8 cellular contexts compared by ENCODE assay signal in the genomic region with DNA sequence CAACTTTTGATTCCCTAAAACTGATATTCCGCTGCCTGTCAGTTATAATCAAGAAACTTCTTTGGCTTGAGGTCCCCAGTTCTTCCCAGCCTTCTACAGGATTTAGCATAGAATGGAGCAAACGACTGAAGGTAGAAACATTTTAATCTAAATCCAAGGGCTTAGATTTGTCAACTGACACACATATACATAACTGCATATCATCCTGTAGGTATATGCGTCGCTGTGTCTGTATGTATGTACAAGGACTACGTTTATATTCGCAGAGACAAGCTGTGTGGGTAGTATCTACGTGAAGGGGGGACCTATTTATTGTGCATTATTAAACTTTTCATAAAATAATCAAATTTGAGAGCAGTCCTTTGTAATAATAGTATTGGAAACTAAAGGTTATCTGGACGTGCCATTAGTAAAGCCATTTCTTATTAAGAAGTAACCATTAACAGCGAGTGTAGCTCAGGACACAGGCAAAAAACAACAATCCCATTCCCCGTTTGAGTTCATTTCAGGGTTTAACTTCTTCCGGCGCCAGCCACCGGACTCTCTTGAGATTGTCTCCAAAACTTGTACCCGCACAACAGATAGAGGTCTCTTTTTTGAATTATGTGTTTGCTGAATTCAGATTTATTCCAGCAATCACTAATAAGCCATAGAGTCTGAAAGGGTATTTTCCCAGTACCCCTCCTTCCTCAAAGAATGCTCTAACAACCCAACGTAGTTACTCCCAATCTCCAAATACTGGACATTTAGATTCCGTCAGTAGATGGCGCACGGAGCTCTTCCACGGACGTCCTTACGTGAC. TPM values are rescaled to one million over a fixed set of nuclear protein-coding genes. Genes with fewer than 3 reads are reported as not detected.
A peak's percentile ranks its signal among the peaks of the same experiment; 100 is the strongest.
DNase-seq lines count a peak whose midpoint lies in the region; ATAC-seq and TF ChIP-seq lines count a peak whose summit lies in the region.

No MANE protein-coding gene starts in this region.

- no peak overlapping the region for H3K4ac ChIP-seq in H9 (ENCODE audit: low read depth, low read length)

- H3K56ac ChIP-seq in H9 (ENCODE audit: insufficient read length, low read depth, low read length): no peak overlapping the region

- H2BK15ac ChIP-seq in H9 (ENCODE audit: low read depth, low read length): no peak overlapping the region

- DNase-seq in ELR (ENCODE audit: low read depth) (peak; percentile 83), H9 (peak; percentile 41), NCI-H1694 (lab: John Stamatoyannopoulos, UW) (peak; percentile 40), UCSD-AML1 (lab: John Stamatoyannopoulos, UW; ENCODE audit: unreplicated experiment) (peak; percentile 47), memory B cell (ENCODE audit: low spot score in 2 of 2) (no peak)
- peak; percentile 15 to 36 (median 32) for DNase-seq in effector memory CD8-positive, alpha-beta T cell
- DNase-seq in stimulated activated naive CD8-positive, alpha-beta T cell treated with anti-CD3 and anti-CD28 coated beads, Interleukin-15, Interleukin-2, amounts not matched to agents 100 U/mL and 50 U/mL, for 24 hours: peak; percentile 55

- peaks cover 25% of the 10 kb centered on the region for H3K23me2 ChIP-seq in H9 (ENCODE audit: insufficient read length, low read depth, low read length, poor library complexity, severe bottlenecking)

- H3K79me2 ChIP-seq in H9 (ENCODE audit: insufficient read depth, low read length): no peaks in the 10 kb centered on the region

- H2AFZ ChIP-seq in H9 (ENCODE audit: low read length): no peak overlapping the region

- H3K79me1 ChIP-seq in H9 (ENCODE audit: insufficient read depth, low read depth, low read length, poor library complexity, severe bottlenecking): no peaks in the 10 kb centered on the region

- H3K4me1 Mint-ChIP-seq in H9 (peaks cover 27 to 41% of the 10 kb centered on the region in 2 experiments), memory B cell (peaks cover 32% of the 10 kb centered on the region)
- H3K4me1 Mint-ChIP-seq in effector memory CD8-positive, alpha-beta T cell (ENCODE audit: low read depth in 2 of 2): peaks cover 27 to 33% of the 10 kb centered on the region in 2 donors

- no peak overlapping the region for H2BK120ac ChIP-seq in H9 (ENCODE audit: low read depth, low read length, poor library complexity, severe bottlenecking)

- no peak overlapping the region for H2BK5ac ChIP-seq in H9 (ENCODE audit: insufficient read length, low read length)

- no peak overlapping the region for H2BK20ac ChIP-seq in H9 (ENCODE audit: low read depth, low read length, poor library complexity, severe bottlenecking)

- no peak overlapping the region for H3K9ac ChIP-seq in H9 (ENCODE audit: extremely low read depth, insufficient read length, low read length)

- H3K9me3 Mint-ChIP-seq in H9 (no peaks in the 10 kb centered on the region), memory B cell (no peaks in the 10 kb centered on the region)
- no peaks in the 10 kb centered on the region for H3K9me3 Mint-ChIP-seq in effector memory CD8-positive, alpha-beta T cell

- H3K27me3 Mint-ChIP-seq in H9 (ENCODE audit: low read depth) (peaks cover 50% of the 10 kb centered on the region), memory B cell (peaks cover 9% of the 10 kb centered on the region)
- H3K27me3 Mint-ChIP-seq in effector memory CD8-positive, alpha-beta T cell: peaks cover 7 to 9% of the 10 kb centered on the region in 2 donors

- WGBS in H9 (ENCODE audit: extremely low coverage, insufficient read length, low lambda C conversion rate): no CpG with 5 or more reads among the region's 21 CpGs

- no peak overlapping the region for H2BK12ac ChIP-seq in H9 (ENCODE audit: insufficient read length, low read depth, low read length)

- no peak overlapping the region for H3K27ac ChIP-seq in H9 (ENCODE audit: insufficient read length, low read depth, low read length)

- no peak overlapping the region for H2AK5ac ChIP-seq in H9 (ENCODE audit: insufficient read length, low read length)

- H3K23ac ChIP-seq in H9 (ENCODE audit: insufficient read length, low read depth, low read length): no peak overlapping the region

- H4K20me1 ChIP-seq in H9 (ENCODE audit: control insufficient read depth, insufficient read depth, insufficient read length): no peaks in the 10 kb centered on the region

- peak overlapping the region; percentile 95 for H3K4me2 ChIP-seq in H9 (ENCODE audit: insufficient read depth, insufficient read length, low read length)

- H4K91ac ChIP-seq in H9 (ENCODE audit: insufficient read length, low read depth, low read length): no peak overlapping the region

- H3K27me3 ChIP-seq in H9 (ENCODE audit: insufficient read depth, low read length): peaks cover 31% of the 10 kb centered on the region

- H3K4me3 Mint-ChIP-seq in H9: peak overlapping the region; percentile 78 to 93
- peak overlapping the region; percentile 86 to 89 for H3K4me3 Mint-ChIP-seq in effector memory CD8-positive, alpha-beta T cell
- peak overlapping the region; percentile 88 for H3K4me3 Mint-ChIP-seq in memory B cell

- H4K8ac ChIP-seq in H9 (replicated peaks; ENCODE audit: insufficient read length, low read depth, low read length): no peak overlapping the region

- H4K5ac ChIP-seq in H9 (ENCODE audit: insufficient read length, low read depth, low read length): no peak overlapping the region

- H3K36me3 Mint-ChIP-seq in H9 (ENCODE audit: insufficient read depth in 1 of 3, low read depth in 3 of 3): no peaks in the 10 kb centered on the region
- peaks cover 34% of the 10 kb centered on the region for H3K36me3 Mint-ChIP-seq in effector memory CD8-positive, alpha-beta T cell (ENCODE audit: insufficient read depth)
- no peaks in the 10 kb centered on the region for H3K36me3 Mint-ChIP-seq in memory B cell

- H3K27ac Mint-ChIP-seq in H9 (no peak overlapping the region), memory B cell (no peak overlapping the region)
- peak overlapping the region; percentile 94 to 95 for H3K27ac Mint-ChIP-seq in effector memory CD8-positive, alpha-beta T cell

- no peak overlapping the region for H3T11ph ChIP-seq in H9 (ENCODE audit: low read length)

- H3K14ac ChIP-seq in H9 (ENCODE audit: insufficient read depth, low read length): no peak overlapping the region

- ATAC-seq in effector memory CD8-positive, alpha-beta T cell (replicated peaks): no peak
- ATAC-seq in memory B cell (ENCODE audit: low read depth) (no peak), HG03442 (IDR thresholded peaks at IDR 0.05; ENCODE audit: unreplicated experiment) (no peak)
- ATAC-seq in stimulated activated naive CD8-positive, alpha-beta T cell treated with anti-CD3 and anti-CD28 coated beads, Interleukin-15, Interleukin-2, amounts not matched to agents 100 U/mL and 50 U/mL, for 24 hours: no peak

- no peaks in the 10 kb centered on the region for H3K9me3 ChIP-seq in H9 (ENCODE audit: control insufficient read depth, low read depth, low read length)

- peak; percentile 91; the same call in 2 of the 3 replicates for TF ChIP-seq CTCF in H9 (conservative IDR thresholded peaks at IDR 0.05)

- H3K18ac ChIP-seq in H9 (ENCODE audit: insufficient read length, low read depth, low read length): no peak overlapping the region

- peaks cover 3% of the 10 kb centered on the region; the same call in 1 of the 2 replicates for H3K4me1 ChIP-seq in H9 (ENCODE audit: insufficient read depth, low read length)

RNA-seq across cellular contexts. Expression of gene MLLT3, which starts 2.1 kb away (rescaled TPM):
- total RNA-seq in H9 (2021): 3.7 and 3.9 TPM in 2 replicates

RNA-seq across cellular contexts. Expression of gene FOCAD, which starts 59.7 kb away (rescaled TPM):
- 43.3 and 45.6 TPM in 2 replicates for total RNA-seq in H9 (2021)

Comparison
In these comparisons a context has a peak if more than half of its experiments do, and no peak if none do; other contexts are left out.
1. DNase-seq: peak in ELR (single experiment), H9 (single experiment), NCI-H1694 (single experiment), UCSD-AML1 (single experiment), effector memory CD8-positive, alpha-beta T cell (3 of 3) and stimulated activated naive CD8-positive, alpha-beta T cell treated with anti-CD3 and anti-CD28 coated beads, Interleukin-15, Interleukin-2, amounts not matched to agents 100 U/mL and 50 U/mL, for 24 hours (single experiment); none in memory B cell (0 of 2).
2. H3K27ac Mint-ChIP-seq: peak in effector memory CD8-positive, alpha-beta T cell (2 of 2); none in H9 (0 of 3) and memory B cell (single experiment).
3. Peak in every context shown above with its lines, with median percentiles within 50 percentile points of each other: H3K4me3 Mint-ChIP-seq.